ENCODE assay signal across 23 cellular contexts in genomic region chr21:42229676-42230075, GRCh38. TPM values are rescaled to one million over a fixed set of nuclear protein-coding genes. Genes with fewer than 3 reads are reported as not detected.
DNase-seq lines count a peak whose midpoint lies in the region; ATAC-seq and TF ChIP-seq lines count a peak whose summit lies in the region.
"Had no signal": no experiment of that assay in that cellular context is flagged by ENCODE, and none has a peak within 500 bp of the region (broad histone marks: within the 10 kb centered on the region; RNA-seq: fewer than 3 reads in every experiment).

No MANE protein-coding gene starts in this region.

- no peaks in the 10 kb centered on the region for H3K27me3 ChIP-seq in left ventricle myocardium inferior (ENCODE audit: low read depth)
- H3K27me3 ChIP-seq in lower lobe of right lung (ENCODE audit: low read depth): no peaks in the 10 kb centered on the region
- H3K27me3 ChIP-seq in upper lobe of right lung: no peaks in the 10 kb centered on the region
- H3K27me3 ChIP-seq: body of pancreas had no signal

- H3K79me2 ChIP-seq in OCI-LY7 (ENCODE audit: insufficient read depth, low read depth, low read length): peaks cover 42% of the 10 kb centered on the region

- BruUV-seq in OCI-LY7 (replicated peaks; lab: Mats Ljungman, UMichigan): no TSS peak

- H3K9me3 ChIP-seq in left ventricle myocardium inferior (replicated peaks) (no peaks in the 10 kb centered on the region), OCI-LY7 (ENCODE audit: low read length) (no peaks in the 10 kb centered on the region; the same call in 1 of the 2 replicates), lower lobe of right lung (no peaks in the 10 kb centered on the region), upper lobe of right lung (no peaks in the 10 kb centered on the region)
- H3K9me3 ChIP-seq: body of pancreas, Caco-2, SK-N-SH had no signal

- no peak for DNase-seq in left ventricle myocardium inferior
- no peak for DNase-seq in left cardiac atrium
- DNase-seq in OCI-LY7 (ENCODE audit: low spot score): no peak
- peak; percentile 19 for DNase-seq in lower lobe of right lung
- peak; percentile 10 for DNase-seq in upper lobe of right lung
- no peak for DNase-seq in activated CD4-positive, CD25-positive, alpha-beta regulatory T cell treated with anti-CD3 and anti-CD28 coated beads, Interleukin-2, amount 50 U/mL, for 72 hours
- DNase-seq: activated B cell treated with CpG ODN at 0.5 μM for 24 hours, Caco-2, HFFc6, KG1, midbrain, MV-4-11, NCI-H1694 treated with DMSO at 0.1 percent for 48 hours, NCI-H526 treated with DMSO at 0.1 percent for 48 hours, SK-N-SH, T1000 had no signal

- H3K36me3 ChIP-seq in left ventricle myocardium inferior (peaks cover 14% of the 10 kb centered on the region), OCI-LY7 (ENCODE audit: insufficient read depth, low read length) (peaks cover 62% of the 10 kb centered on the region), lower lobe of right lung (peaks cover 19% of the 10 kb centered on the region), upper lobe of right lung (peaks cover 13% of the 10 kb centered on the region)

- ATAC-seq in left cardiac atrium: no peak
- ATAC-seq in lower lobe of right lung: no peak
- no peak for ATAC-seq in upper lobe of right lung
- no peak for ATAC-seq in HG03520 (IDR thresholded peaks at IDR 0.05; ENCODE audit: unreplicated experiment)
- ATAC-seq in HG03571 (IDR thresholded peaks at IDR 0.05; ENCODE audit: unreplicated experiment): no peak
- ATAC-seq: body of pancreas, left lobe of liver, sciatic nerve had no signal

- H3K4me3 ChIP-seq in left ventricle myocardium inferior (no peak overlapping the region), OCI-LY7 (ENCODE audit: low read depth, low read length, poor library complexity, severe bottlenecking) (no peak overlapping the region), lower lobe of right lung (no peak overlapping the region), upper lobe of right lung (no peak overlapping the region)
- H3K4me3 ChIP-seq: body of pancreas had no signal

- peak overlapping the region; percentile 90 for H3K27ac ChIP-seq in left ventricle myocardium inferior (replicated peaks)
- peak overlapping the region; percentile 99 for H3K27ac ChIP-seq in OCI-LY7 (ENCODE audit: low read depth, low read length, poor library complexity, severe bottlenecking)
- H3K27ac ChIP-seq in lower lobe of right lung: no peak overlapping the region
- H3K27ac ChIP-seq in upper lobe of right lung: no peak overlapping the region
- H3K27ac ChIP-seq: body of pancreas had no signal

- H3K4me1 ChIP-seq in left ventricle myocardium inferior (peaks cover 75% of the 10 kb centered on the region), OCI-LY7 (ENCODE audit: insufficient read depth, low read length, poor library complexity, severe bottlenecking) (peaks cover 99% of the 10 kb centered on the region), lower lobe of right lung (peaks cover 73% of the 10 kb centered on the region), upper lobe of right lung (peaks cover 62% of the 10 kb centered on the region)

- H3K4me2 ChIP-seq in OCI-LY7 (ENCODE audit: low read length): no peak overlapping the region
- H3K4me2 ChIP-seq: SK-N-SH had no signal

- intact Hi-C loops in left ventricle myocardium inferior (cut with micrococcal nuclease): no loop called here
- intact Hi-C loops in left cardiac atrium (cut with DNase I): no loop called here
- intact Hi-C loops in OCI-LY7 (cut with micrococcal nuclease; ENCODE audit: unreplicated experiment): loop anchor here (5.0 kb wide), 3 partner anchors 167 to 367 kb away; no protein-coding TSS in a partner anchor
- intact Hi-C loops in lower lobe of right lung (cut with DNase I): no loop called here
- intact Hi-C loops in upper lobe of right lung (cut with DNase I): no loop called here

- H4K20me1 ChIP-seq in OCI-LY7 (ENCODE audit: insufficient read depth, low read length): no peaks in the 10 kb centered on the region

- POLR2A ChIA-PET in OCI-LY7 (lab: Charles Lee): interaction anchor here (0.9 to 2.7 kb wide), 8 partner anchors 9 to 66 kb away, joined by 3 to 12 read pairs (median 4); partner anchors contain the start of gene ABCG1

- H2AFZ ChIP-seq in OCI-LY7 (ENCODE audit: low read length): no peak overlapping the region

- TF ChIP-seq CTCF in left ventricle myocardium inferior (IDR thresholded peaks at IDR 0.05; ENCODE audit: borderline replicate concordance) (no peak), OCI-LY7 (conservative IDR thresholded peaks at IDR 0.05; ENCODE audit: low read length) (no peak), lower lobe of right lung (IDR thresholded peaks at IDR 0.05) (no peak), upper lobe of right lung (IDR thresholded peaks at IDR 0.05) (no peak)

- no peaks in the 10 kb centered on the region for H3K9me2 ChIP-seq in OCI-LY7 (ENCODE audit: insufficient read depth, low read length)
- H3K9me2 ChIP-seq: SK-N-SH had no signal

- CTCF ChIA-PET in OCI-LY7 (lab: Charles Lee; ENCODE audit: unreplicated experiment): interaction anchor here (0.6 to 0.9 kb wide), 2 partner anchors 36 to 86 kb away, joined by 3 read pairs; partner anchors contain the start of gene TFF3

RNA-seq across cellular contexts. Expression of gene ABCG1, which starts 10.7 kb away (rescaled TPM):
- total RNA-seq in left ventricle myocardium inferior (8.7 TPM), left cardiac atrium (10 to 100 TPM in 1 of 2 donors, 1 to 10 TPM in 1; 6.3 to 13.5 TPM), OCI-LY7 (2022) (17.3 and 18.8 TPM in 2 replicates), lower lobe of right lung (74.9 TPM), upper lobe of right lung (62.6 TPM)
- 13.2 and 16.7 TPM in 2 replicates for total RNA-seq in OCI-LY7 (2014; rRNA removed; shearing (Covaris generic))
- total RNA-seq: Caco-2, HFFc6, HT1080, RPMI7951 had no signal

Comparison
In these comparisons a context has a peak if more than half of its experiments do, and no peak if none do; other contexts are left out.
1. DNase-seq: peak in lower lobe of right lung (single experiment) and upper lobe of right lung (single experiment); none in left ventricle myocardium inferior (single experiment), left cardiac atrium (single experiment), OCI-LY7 (single experiment) and activated CD4-positive, CD25-positive, alpha-beta regulatory T cell treated with anti-CD3 and anti-CD28 coated beads, Interleukin-2, amount 50 U/mL, for 72 hours (single experiment).
2. H3K27ac ChIP-seq: peak in left ventricle myocardium inferior (single experiment) and OCI-LY7 (single experiment); none in lower lobe of right lung (single experiment) and upper lobe of right lung (single experiment).